In genomic region chr2:216551234-216551633, GRCh38 we compare ENCODE assay signal across 13 cellular contexts. TPM values are rescaled to one million over a fixed set of nuclear protein-coding genes. Genes with fewer than 3 reads are reported as not detected.
DNase-seq lines count a peak whose midpoint lies in the region; TF ChIP-seq lines count a peak whose summit lies in the region.
"Had no signal": no experiment of that assay in that cellular context is flagged by ENCODE, and none has a peak within 500 bp of the region (broad histone marks: within the 10 kb centered on the region; RNA-seq: fewer than 3 reads in every experiment).

No MANE protein-coding gene starts in this region.

- in situ Hi-C loops in SK-MEL-5 (cut with HindIII; ENCODE audit: low pct_unique_long_range_greater_than_20kb, low sequenced_read_pairs) (no loop called here), GM13976 (cut with MboI; ENCODE audit: low sequenced_read_pairs, unreplicated experiment) (no loop called here)

- H3K4me3 Mint-ChIP-seq in CD14-positive monocyte = no peak overlapping the region
- H3K4me3 Mint-ChIP-seq: activated B cell treated with CpG ODN at 0.5 μM for 24 hours; activated T-helper 1 cell treated with anti-CD3 and anti-CD28 coated beads, Interleukin-12 subunit alpha, Interleukin-12 subunit beta, Interleukin-2, Interleukin-4 antibody, amounts not matched to agents 30 ng/mL and 10 ng/mL and 1 ng/mL, durations not matched to agents 14 hours and 24 hours and 36 hours; nephron progenitor cell had no signal

- peak overlapping the region in 1 of 7 donors; percentile 58 for H3K27ac Mint-ChIP-seq in CD14-positive monocyte
- H3K27ac Mint-ChIP-seq: activated B cell treated with CpG ODN at 0.5 μM for 24 hours; activated T-helper 1 cell treated with anti-CD3 and anti-CD28 coated beads, Interleukin-12 subunit alpha, Interleukin-12 subunit beta, Interleukin-2, Interleukin-4 antibody, amounts not matched to agents 30 ng/mL and 10 ng/mL and 1 ng/mL, durations not matched to agents 14 hours and 24 hours and 36 hours; nephron progenitor cell had no signal

- DNase-seq in HFF-Myc (ENCODE audit: extremely low read depth, low read depth) = peak; percentile 75
- peak; percentile 17 for DNase-seq in SK-MEL-5 (ENCODE audit: low read depth, low spot score)
- peak; percentile 85 for DNase-seq in fibroblast of gingiva (ENCODE audit: low read depth)
- DNase-seq in skeletal muscle cell (ENCODE audit: low read depth) = peak; percentile 78
- no peak for DNase-seq in GM13976 (ENCODE audit: low spot score)
- DNase-seq in kidney glomerular epithelial cell (lab: John Stamatoyannopoulos, UW) = no peak
- no peak for DNase-seq in CD14-positive monocyte (ENCODE audit: low spot score)
- DNase-seq: activated B cell treated with CpG ODN at 0.5 μM for 24 hours; dorsolateral prefrontal cortex; NCI-H1436 treated with DMSO at 0.1 percent for 48 hours; nephron progenitor cell; stimulated activated CD4-positive, alpha-beta T cell treated with anti-CD3 and anti-CD28 coated beads, Interleukin-1b, Interleukin-23, amount 100 ng/mL, for 48 hours had no signal

- H3K4me1 Mint-ChIP-seq in CD14-positive monocyte = peaks cover 9% of the 10 kb centered on the region
- H3K4me1 Mint-ChIP-seq: activated B cell treated with CpG ODN at 0.5 μM for 24 hours had no signal

- intact Hi-C loops in CD14-positive monocyte (cut with micrococcal nuclease) = no loop called here

- peaks cover 0 to 5% (median 0%) of the 10 kb centered on the region in 7 donors for H3K9me3 Mint-ChIP-seq in CD14-positive monocyte
- H3K9me3 Mint-ChIP-seq: activated B cell treated with CpG ODN at 0.5 μM for 24 hours; activated T-helper 1 cell treated with anti-CD3 and anti-CD28 coated beads, Interleukin-12 subunit alpha, Interleukin-12 subunit beta, Interleukin-2, Interleukin-4 antibody, amounts not matched to agents 30 ng/mL and 10 ng/mL and 1 ng/mL, durations not matched to agents 14 hours and 24 hours and 36 hours; nephron progenitor cell had no signal

- no peak for TF ChIP-seq CTCF in HFF-Myc (IDR thresholded peaks at IDR 0.05; ENCODE audit: low read depth, low read length, missing control alignments)
- TF ChIP-seq CTCF in GM13976 (IDR thresholded peaks at IDR 0.05; ENCODE audit: borderline replicate concordance, control extremely low read depth, extremely low read depth, insufficient read depth, missing control alignments) = no peak
- TF ChIP-seq CTCF in CD14-positive monocyte (IDR thresholded peaks at IDR 0.05) = no peak

- H3K4me3 ChIP-seq in HFF-Myc (replicated peaks; ENCODE audit: low read depth, low read length) (no peak overlapping the region), skeletal muscle cell (ENCODE audit: low read depth, low read length) (no peak overlapping the region)
- H3K4me3 ChIP-seq: dorsolateral prefrontal cortex had no signal

- peaks cover 0 to 3% (median 2%) of the 10 kb centered on the region in 3 donors for H3K27me3 Mint-ChIP-seq in CD14-positive monocyte (ENCODE audit: low read depth in 3 of 3)

- H3K36me3 Mint-ChIP-seq in CD14-positive monocyte = no peaks in the 10 kb centered on the region

RNA-seq across cellular contexts. Expression of gene RPL37A, which starts 52.6 kb away (rescaled TPM):
- total RNA-seq in SK-MEL-5 (2014; rRNA removed; shearing (Covaris generic)) = 3,239 and 3,688 TPM in 2 replicates
- polyA plus RNA-seq in SK-MEL-5 (2015; cell fraction: cytosol; rRNA removed) = 859 and 1,534 TPM in 2 replicates
- 289 and 331 TPM in 2 replicates for polyA plus RNA-seq in SK-MEL-5 (2015; cell fraction: nucleus; rRNA removed)
- polyA plus RNA-seq in CD14-positive monocyte = 1,000 to 10,000 TPM; 1,504 to 1,597 TPM

Comparison
In these comparisons a context has a peak if more than half of its experiments do, and no peak if none do; other contexts are left out.
1. DNase-seq: peak in HFF-Myc (single experiment), SK-MEL-5 (single experiment), fibroblast of gingiva (single experiment) and skeletal muscle cell (single experiment); none in GM13976 (single experiment), kidney glomerular epithelial cell (single experiment) and CD14-positive monocyte (single experiment).